In genomic region chr5:173271371-173271770, GRCh38 we compare ENCODE assay signal across 1 cellular context.
TF ChIP-seq lines count a peak whose summit lies in the region.

No MANE protein-coding gene starts in this region.

TF ChIP-seq in GM12878, 131 proteins besides CTCF, POLR2A, EP300 and RAD21:
- TF ChIP-seq RB1 (IDR thresholded peaks at IDR 0.05; ENCODE audit: borderline replicate concordance): no peak
- TF ChIP-seq ATF3 (IDR thresholded peaks at IDR 0.05; ENCODE audit: borderline replicate concordance, extremely low read depth, low read depth, low read length): no peak
- peak; percentile 74; the same call in 1 of the 2 replicates for TF ChIP-seq NFXL1 (IDR thresholded peaks at IDR 0.05; ENCODE audit: borderline replicate concordance)
- TF ChIP-seq NBN (IDR thresholded peaks at IDR 0.05): no peak
- TF ChIP-seq RCOR1 (conservative IDR thresholded peaks at IDR 0.05; ENCODE audit: low read depth, low read length): no peak
- TF ChIP-seq ESRRA (IDR thresholded peaks at IDR 0.05; ENCODE audit: low read length): no peak
- TF ChIP-seq CHD2 (IDR thresholded peaks at IDR 0.05; ENCODE audit: borderline replicate concordance, low read depth, low read length): no peak
- TF ChIP-seq RELA (IDR thresholded peaks at IDR 0.05; ENCODE audit: borderline replicate concordance, partially characterized antibody): no peak
- peak; percentile 40; the same call in 1 of the 2 replicates for TF ChIP-seq SPI1 (IDR thresholded peaks at IDR 0.05; ENCODE audit: borderline replicate concordance, insufficient read depth, low read depth, low read length)
- no peak for TF ChIP-seq SP1 (IDR thresholded peaks at IDR 0.05; ENCODE audit: low read depth, low read length)
- no peak for TF ChIP-seq STAT3 (IDR thresholded peaks at IDR 0.05; ENCODE audit: low read depth, low read length)
- TF ChIP-seq FOXM1 (IDR thresholded peaks at IDR 0.05; ENCODE audit: low read depth, low read length): no peak
- no peak for TF ChIP-seq POLR2AphosphoS5 (IDR thresholded peaks at IDR 0.05; ENCODE audit: low read length)
